ENCODE assay signal across 8 cellular contexts in the genomic region with DNA sequence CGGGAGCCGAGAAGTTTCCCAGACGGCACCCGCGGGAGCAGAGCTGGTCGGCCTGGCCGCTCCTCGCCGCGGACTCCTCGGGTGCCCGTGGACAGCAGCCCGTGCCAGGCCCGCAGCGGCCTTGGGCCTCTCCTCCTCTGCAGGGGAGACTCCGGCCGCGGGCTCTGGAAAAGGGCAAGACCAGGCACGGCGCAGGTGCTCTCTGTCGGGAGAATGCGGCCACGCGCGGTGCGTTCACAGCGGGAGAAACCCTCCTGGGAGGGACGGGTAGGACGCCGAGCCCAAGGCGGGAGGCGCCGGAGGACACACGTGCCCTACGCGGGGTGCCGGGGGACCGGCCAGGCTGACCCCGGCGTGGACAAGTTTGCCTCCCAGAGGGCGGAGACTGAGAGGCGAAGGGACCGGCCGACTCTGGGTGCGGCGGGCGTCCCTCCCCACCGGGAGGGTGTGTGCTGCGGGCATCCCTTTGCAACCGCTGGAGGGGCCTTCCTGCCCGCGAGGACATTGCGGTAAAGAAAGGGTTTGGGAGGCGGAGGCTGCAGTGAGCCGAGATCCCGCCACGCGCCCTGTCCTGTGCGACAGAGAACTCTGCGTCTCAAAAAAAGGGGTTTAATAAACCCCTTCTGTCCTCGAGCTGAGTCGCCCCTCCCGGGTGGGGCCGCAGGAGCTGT. TPM values are rescaled to one million over a fixed set of nuclear protein-coding genes. Genes with fewer than 3 reads are reported as not detected.
DNase-seq lines count a peak whose midpoint lies in the region; ATAC-seq and TF ChIP-seq lines count a peak whose summit lies in the region.
"Had no signal": no experiment of that assay in that cellular context is flagged by ENCODE, and none has a peak within 500 bp of the region (broad histone marks: within the 10 kb centered on the region; RNA-seq: fewer than 3 reads in every experiment).

No MANE protein-coding gene starts in this region.

- no peak for TF ChIP-seq CTCF in BJ (IDR thresholded peaks at IDR 0.05; ENCODE audit: insufficient read depth, low read depth, low read length)
- no peak for TF ChIP-seq CTCF in lower leg skin (IDR thresholded peaks at IDR 0.05)

- POLR2A ChIA-PET in BJ (lab: Charles Lee) = no interaction called here

- peaks cover 47% of the 10 kb centered on the region for H3K4me1 Mint-ChIP-seq in activated T-cell treated with anti-CD3 and anti-CD28 coated beads, Interleukin-2, amount 50 U/mL, for 72 hours (ENCODE audit: low read depth)

- ATAC-seq in activated T-cell treated with anti-CD3 and anti-CD28 coated beads, Interleukin-2, amount 50 U/mL, for 72 hours (replicated peaks in 1 of 2) = no peak
- ATAC-seq in HG03139 (IDR thresholded peaks at IDR 0.05; ENCODE audit: unreplicated experiment) (no peak), GM18861 (IDR thresholded peaks at IDR 0.05; ENCODE audit: unreplicated experiment) (no peak)

- DNase-seq in BJ (ENCODE audit: low read depth) = no peak
- DNase-seq in activated T-cell treated with anti-CD3 and anti-CD28 coated beads, Interleukin-2, amount 50 U/mL, for 72 hours = peak; percentile 56 to 70
- DNase-seq in lower leg skin (ENCODE audit: low spot score in 2 of 2) = no peak
- no peak for DNase-seq in NK-92 (lab: John Stamatoyannopoulos, UW; ENCODE audit: unreplicated experiment)

- 22 to 32% methylated on average over 20 to 39 of the region's 64 CpGs for WGBS in lower leg skin, 2 donors

- H3K27me3 Mint-ChIP-seq in activated T-cell treated with anti-CD3 and anti-CD28 coated beads, Interleukin-2, amount 50 U/mL, for 72 hours (ENCODE audit: low read depth) = no peaks in the 10 kb centered on the region

- H3K4me3 ChIP-seq in BJ (ENCODE audit: low read depth, low read length) = peak overlapping the region; percentile 47
- H3K4me3 ChIP-seq in lower leg skin (ENCODE audit: low read depth, poor library complexity, severe bottlenecking) = peak overlapping the region; percentile 10

- no peak for TF ChIP-seq POLR2A in lower leg skin (IDR thresholded peaks at IDR 0.05)

- H3K27ac Mint-ChIP-seq in activated T-cell treated with anti-CD3 and anti-CD28 coated beads, Interleukin-2, amount 50 U/mL, for 72 hours = peak overlapping the region; percentile 99

- intact Hi-C loops in lower leg skin (cut with DNase I; ENCODE audit: low total_unique reads) = no loop called here

- H3K4me3 Mint-ChIP-seq in activated T-cell treated with anti-CD3 and anti-CD28 coated beads, Interleukin-2, amount 50 U/mL, for 72 hours = peak overlapping the region; percentile 82 to 89

- peaks cover 8 to 16% of the 10 kb centered on the region in 2 donors for H3K36me3 Mint-ChIP-seq in activated T-cell treated with anti-CD3 and anti-CD28 coated beads, Interleukin-2, amount 50 U/mL, for 72 hours (ENCODE audit: insufficient read depth in 2 of 2)

- 0 out of 2 replicates have a peak, but pooled peaks cover 2% of the 10 kb centered on the region for H3K36me3 ChIP-seq in BJ (ENCODE audit: control insufficient read depth, insufficient read depth, low read length)

- no peaks in the 10 kb centered on the region for H3K9me3 Mint-ChIP-seq in activated T-cell treated with anti-CD3 and anti-CD28 coated beads, Interleukin-2, amount 50 U/mL, for 72 hours

- H3K27me3 ChIP-seq in BJ (ENCODE audit: control insufficient read depth, insufficient read depth, low read length) = no peaks in the 10 kb centered on the region

- CTCF ChIA-PET in BJ (lab: Yijun Ruan, JAX) = interaction anchor here (0.7 to 2.2 kb wide), 10 partner anchors 8 to 81 kb away, joined by 3 to 12 read pairs (median 4); a partner anchor contains a TSS

RNA-seq across cellular contexts. Expression of a gene that starts 2.3 kb away (rescaled TPM):
- 566 and 660 TPM in 2 replicates for polyA plus RNA-seq in BJ (2011; rRNA removed)
- 362 and 693 TPM in 2 replicates for polyA minus RNA-seq in BJ (2011; rRNA and poly(A)+ RNA removed)
- 100 to 1,000 TPM; 306 to 384 TPM for total RNA-seq in activated T-cell treated with anti-CD3 and anti-CD28 coated beads, Interleukin-2, amount 50 U/mL, for 72 hours
- total RNA-seq in lower leg skin = 100 to 1,000 TPM in 1 of 4 donors, 10 to 100 TPM in 3; 44.2 to 114 (median 65.4) TPM

RNA-seq across cellular contexts. Expression of a gene that starts 4.5 kb away (rescaled TPM):
- 989 and 1,538 TPM in 2 replicates for polyA plus RNA-seq in BJ (2011; rRNA removed)
- polyA minus RNA-seq in BJ (2011; rRNA and poly(A)+ RNA removed) = 1,405 and 1,742 TPM in 2 replicates
- 10 to 100 TPM; 24.4 to 75.8 TPM for total RNA-seq in activated T-cell treated with anti-CD3 and anti-CD28 coated beads, Interleukin-2, amount 50 U/mL, for 72 hours
- 100 to 1,000 TPM in 1 of 4 donors, 10 to 100 TPM in 3; 39.6 to 124 (median 84.2) TPM for total RNA-seq in lower leg skin

RNA-seq across cellular contexts. Expression of a gene that starts 8.6 kb away (rescaled TPM):
- 456 and 813 TPM in 2 replicates for polyA plus RNA-seq in BJ (2011; rRNA removed)
- polyA minus RNA-seq in BJ (2011; rRNA and poly(A)+ RNA removed) = 396 and 464 TPM in 2 replicates
- total RNA-seq in activated T-cell treated with anti-CD3 and anti-CD28 coated beads, Interleukin-2, amount 50 U/mL, for 72 hours = 100 to 1,000 TPM; 542 to 639 TPM
- 10 to 100 TPM; 22.2 to 99.4 (median 52.9) TPM for total RNA-seq in lower leg skin

RNA-seq across cellular contexts. Expression of a gene that starts 16.8 kb away (rescaled TPM):
- not detected in 2 replicates for polyA plus RNA-seq in BJ (2011; rRNA removed)
- not detected in 2 replicates for polyA minus RNA-seq in BJ (2011; rRNA and poly(A)+ RNA removed)
- total RNA-seq in activated T-cell treated with anti-CD3 and anti-CD28 coated beads, Interleukin-2, amount 50 U/mL, for 72 hours = not detected
- total RNA-seq in lower leg skin = not detected
- total RNA-seq: lung microvascular endothelial cell, OCI-LY7 had no signal

RNA-seq across cellular contexts. Expression of a gene that starts 27.2 kb away (rescaled TPM):
- polyA plus RNA-seq in BJ (2011; rRNA removed) = 7.4 and 13.2 TPM in 2 replicates
- 3.6 and 3.9 TPM in 2 replicates for polyA minus RNA-seq in BJ (2011; rRNA and poly(A)+ RNA removed)
- 100 to 1,000 TPM; 161 to 273 TPM for total RNA-seq in activated T-cell treated with anti-CD3 and anti-CD28 coated beads, Interleukin-2, amount 50 U/mL, for 72 hours
- 1 to 10 TPM; 4.0 to 7.7 (median 6.9) TPM for total RNA-seq in lower leg skin

Comparison
In these comparisons a context has a peak if more than half of its experiments do, and no peak if none do; other contexts are left out.
1. DNase-seq: peak in activated T-cell treated with anti-CD3 and anti-CD28 coated beads, Interleukin-2, amount 50 U/mL, for 72 hours (2 of 2); none in BJ (single experiment), lower leg skin (0 of 2) and NK-92 (single experiment).
2. RNA of a gene that starts 8.6 kb away (total RNA-seq): 542 to 639 TPM in activated T-cell treated with anti-CD3 and anti-CD28 coated beads, Interleukin-2, amount 50 U/mL, for 72 hours; 22.2 to 99.4 TPM in lower leg skin; every median in the first group is over 4 times any median in the second.